Comparison of ENCODE assay signal across 21 cellular contexts in genomic region chr6:117136702-117137101, GRCh38.
"Had no signal": no experiment of that assay in that cellular context is flagged by ENCODE, and none has a peak within 500 bp of the region (broad histone marks: within the 10 kb centered on the region; RNA-seq: fewer than 3 reads in every experiment).

No MANE protein-coding gene starts in this region.

- H3K27ac ChIP-seq: RWPE1, SJSA1, SK-N-MC had no signal

- DNase-seq: KBM-7, MV-4-11, NCI-H1092, NCI-H1105 treated with DMSO at 0.1 percent for 48 hours, NCI-H1417 treated with DMSO at 0.1 percent for 48 hours, NCI-H146, NCI-H1694 treated with DMSO at 0.1 percent for 48 hours, NCI-H2029, NCI-H2081 treated with DMSO at 0.1 percent for 48 hours, NCI-H2171, NCI-H226, NCI-H510A, NCI-H524 treated with DMSO at 0.1 percent for 48 hours, NCI-H69, NCI-H774, PC-3, SIG-M5 had no signal

- H3K4me1 ChIP-seq: SJSA1 had no signal

- H3K36me3 ChIP-seq: SJSA1 had no signal

- ATAC-seq: Panc1, PC-3 had no signal

- H3K27me3 ChIP-seq: SJSA1 had no signal

- H3K4me3 ChIP-seq: SJSA1, SK-N-MC had no signal

- H3K9me3 ChIP-seq: SJSA1 had no signal
